ENCODE assay signal across 24 cellular contexts in the genomic region with DNA sequence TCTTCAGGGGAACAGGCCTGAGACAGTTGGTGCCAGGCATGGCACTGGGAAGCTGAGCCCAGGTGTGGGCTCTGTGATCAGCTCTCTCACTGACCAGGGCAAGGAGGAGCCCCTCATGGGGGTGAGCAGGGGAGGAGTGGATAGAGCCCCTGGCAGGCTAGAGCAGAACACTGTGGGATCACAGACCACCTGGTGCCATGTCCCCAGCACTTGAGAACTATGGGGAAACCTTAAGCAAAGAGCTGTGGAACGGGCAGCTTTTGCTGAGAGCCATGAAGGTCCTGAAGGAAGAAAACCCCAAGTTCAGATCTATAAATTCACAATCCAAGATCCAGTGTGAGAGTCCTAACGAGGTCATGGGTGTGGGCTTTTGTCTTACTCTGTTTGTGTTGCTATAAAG. TPM values are rescaled to one million over a fixed set of nuclear protein-coding genes. Genes with fewer than 3 reads are reported as not detected.
"Had no signal": no experiment of that assay in that cellular context is flagged by ENCODE, and none has a peak within 500 bp of the region (broad histone marks: within the 10 kb centered on the region; RNA-seq: fewer than 3 reads in every experiment).

No MANE protein-coding gene starts in this region.

- H3K27me3 ChIP-seq: ascending aorta, body of pancreas, Peyer's patch had no signal

- H3K4me3 Mint-ChIP-seq: activated CD4-positive, alpha-beta T cell treated with anti-CD3 and anti-CD28 coated beads for 36 hours; activated CD8-positive, alpha-beta T cell treated with anti-CD3 and anti-CD28 coated beads, Interleukin-2, amount 10 ng/mL, durations not matched to agents 7 days and 5 days; activated naive CD8-positive, alpha-beta T cell treated with anti-CD3 and anti-CD28 coated beads, Interleukin-2, amount 50 U/mL, for 24 hours; activated T-cell treated with anti-CD3 and anti-CD28 coated beads, Interleukin-2, amount 50 U/mL, for 4 hours; T-cell had no signal

- H3K36me3 Mint-ChIP-seq: T-cell had no signal

- ATAC-seq: activated CD4-positive, alpha-beta T cell treated with anti-CD3 and anti-CD28 coated beads for 36 hours; activated CD8-positive, alpha-beta T cell treated with anti-CD3 and anti-CD28 coated beads, Interleukin-2, amount 10 ng/mL, durations not matched to agents 7 days and 5 days; activated naive CD4-positive, alpha-beta T cell treated with anti-CD3 and anti-CD28 coated beads, Interleukin-2, amount 50 U/mL, for 72 hours; activated naive CD8-positive, alpha-beta T cell treated with anti-CD3 and anti-CD28 coated beads, Interleukin-2, amount 50 U/mL, for 24 hours; activated T-cell treated with anti-CD3 and anti-CD28 coated beads, Interleukin-2, amount 50 U/mL, for 4 hours; body of pancreas; T-cell had no signal

- H3K4me1 ChIP-seq: ascending aorta, body of pancreas, Peyer's patch had no signal

- DNase-seq: activated CD4-positive, alpha-beta T cell treated with anti-CD3 and anti-CD28 coated beads for 36 hours; activated CD8-positive, alpha-beta T cell treated with anti-CD3 and anti-CD28 coated beads, Interleukin-2, amount 10 ng/mL, durations not matched to agents 7 days and 5 days; activated naive CD4-positive, alpha-beta T cell treated with Interleukin-2 at 50 U/mL for 16 hours; activated naive CD8-positive, alpha-beta T cell treated with anti-CD3 and anti-CD28 coated beads, Interleukin-2, amount 50 U/mL, for 24 hours; activated T-cell treated with anti-CD3 and anti-CD28 coated beads, Interleukin-2, amount 50 U/mL, for 4 hours; amniotic stem cell; central memory CD4-positive, alpha-beta T cell; Kasumi-1; KBM-7; NCI-H1105 treated with DMSO at 0.1 percent for 48 hours; NCI-H1436 treated with DMSO at 0.1 percent for 48 hours; NCI-H187; NCI-H2081; NCI-H524; SHP77 treated with DMSO at 0.1 percent for 48 hours; T-cell; WERI-Rb-1 had no signal

- H3K4me3 ChIP-seq: ascending aorta, body of pancreas, Peyer's patch had no signal

- H3K36me3 ChIP-seq: ascending aorta, Peyer's patch, WERI-Rb-1 had no signal

- H3K27ac ChIP-seq: ascending aorta, body of pancreas, Peyer's patch, WERI-Rb-1 had no signal

- H3K9me3 Mint-ChIP-seq: activated naive CD8-positive, alpha-beta T cell treated with anti-CD3 and anti-CD28 coated beads, Interleukin-2, amount 50 U/mL, for 24 hours; activated T-cell treated with anti-CD3 and anti-CD28 coated beads, Interleukin-2, amount 50 U/mL, for 4 hours had no signal

- H3K9me3 ChIP-seq: ascending aorta, body of pancreas had no signal

- H3K27ac Mint-ChIP-seq: activated CD4-positive, alpha-beta T cell treated with anti-CD3 and anti-CD28 coated beads for 36 hours; activated CD8-positive, alpha-beta T cell treated with anti-CD3 and anti-CD28 coated beads, Interleukin-2, amount 10 ng/mL, durations not matched to agents 7 days and 5 days; activated naive CD4-positive, alpha-beta T cell treated with anti-CD3 and anti-CD28 coated beads, Interleukin-2, amount 50 U/mL, for 72 hours; activated naive CD8-positive, alpha-beta T cell treated with anti-CD3 and anti-CD28 coated beads, Interleukin-2, amount 50 U/mL, for 24 hours had no signal

RNA-seq across cellular contexts. Expression of a gene that starts 46.6 kb away (rescaled TPM):
- total RNA-seq: activated CD4-positive, alpha-beta T cell treated with anti-CD3 and anti-CD28 coated beads for 36 hours; activated CD8-positive, alpha-beta T cell treated with anti-CD3 and anti-CD28 coated beads, Interleukin-2, amount 10 ng/mL, durations not matched to agents 7 days and 5 days; activated naive CD4-positive, alpha-beta T cell treated with anti-CD3 and anti-CD28 coated beads, Interleukin-2, amount 50 U/mL, for 72 hours; activated T-cell treated with anti-CD3 and anti-CD28 coated beads, Interleukin-2, amount 50 U/mL, for 4 hours; ascending aorta; SK-MEL-5; T-cell; T-helper 2 cell treated with Interferon-gamma antibody and Interleukin-4, amounts not matched to agents 100 ng/mL and 5 ng/mL, for 36 hours had no signal

RNA-seq across cellular contexts. Expression of a gene that starts 52.2 kb away (rescaled TPM):
- total RNA-seq: ascending aorta, SK-MEL-5 had no signal

RNA-seq across cellular contexts. Expression of a gene that starts 57.2 kb away (rescaled TPM):
- total RNA-seq: activated CD4-positive, alpha-beta T cell treated with anti-CD3 and anti-CD28 coated beads for 36 hours; activated CD8-positive, alpha-beta T cell treated with anti-CD3 and anti-CD28 coated beads, Interleukin-2, amount 10 ng/mL, durations not matched to agents 7 days and 5 days; activated naive CD4-positive, alpha-beta T cell treated with anti-CD3 and anti-CD28 coated beads, Interleukin-2, amount 50 U/mL, for 72 hours; activated T-cell treated with anti-CD3 and anti-CD28 coated beads, Interleukin-2, amount 50 U/mL, for 4 hours; ascending aorta; bronchial epithelial cell; Peyer's patch; SK-MEL-5; T-helper 2 cell treated with Interferon-gamma antibody and Interleukin-4, amounts not matched to agents 100 ng/mL and 5 ng/mL, for 36 hours had no signal
